ENCODE assay signal across 5 cellular contexts in genomic region chr6:71686021-71686677, GRCh38.
DNase-seq lines count a peak whose midpoint lies in the region; FAIRE-seq and TF ChIP-seq lines count a peak whose summit lies in the region.
"Not testable (repeated sequence)": the region's sequence is repeated elsewhere in the genome, so short reads cannot be mapped to it uniquely, and the experiment has no call there.

No MANE protein-coding gene starts in this region.

- H3K27ac Mint-ChIP-seq in chondrocyte (ENCODE audit: unreplicated experiment), result not testable (repeated sequence)

- H3K9ac ChIP-seq in kidney (ENCODE audit: low read length in 2 of 2), result not testable (repeated sequence)

- peak; percentile 63 to 68 for DNase-seq in SJCRH30
- peak; percentile 77 for DNase-seq in chondrocyte (ENCODE audit: low spot score)
- DNase-seq in kidney, result peak; percentile 56
- DNase-seq in posterior vena cava (ENCODE audit: low spot score), result peak; percentile 71
- peak; percentile 14 for DNase-seq in testis

- not testable (repeated sequence) for FAIRE-seq in kidney (lab: Jason Lieb, UNC)

- intact Hi-C loops in kidney (cut with DNase I); posterior vena cava (cut with DNase I); testis (cut with DNase I; ENCODE audit: low total_unique reads): not testable (repeated sequence)

- H3K4me1 Mint-ChIP-seq in chondrocyte (ENCODE audit: low read depth), result not testable (repeated sequence)

- not testable (repeated sequence) for H3K4me3 Mint-ChIP-seq in chondrocyte (ENCODE audit: unreplicated experiment)

- H3K27ac ChIP-seq in SJCRH30; kidney (ENCODE audit: low read depth in 2 of 2, low read length in 2 of 2); testis: not testable (repeated sequence)

- H3K9me3 ChIP-seq in SJCRH30 (replicated peaks); kidney (ENCODE audit: control insufficient read depth in 1 of 2, low read length in 2 of 2); testis: not testable (repeated sequence)

- H3K4me3 ChIP-seq in SJCRH30 (peak overlapping the region; percentile 27), testis (peak overlapping the region; percentile 37 to 50)
- not testable (repeated sequence) for H3K4me3 ChIP-seq in kidney (ENCODE audit: low read length in 2 of 2)

- not testable (repeated sequence) for TF ChIP-seq POLR2A in testis (IDR thresholded peaks at IDR 0.05)

- H3K4me1 ChIP-seq in SJCRH30; kidney (ENCODE audit: control insufficient read depth in 1 of 2, insufficient read depth in 1 of 2, low read depth in 1 of 2, low read length in 2 of 2); testis: not testable (repeated sequence)

- TF ChIP-seq CTCF in chondrocyte (IDR thresholded peaks at IDR 0.05); kidney (IDR thresholded peaks at IDR 0.05; ENCODE audit: borderline replicate concordance, extremely low read depth, insufficient read depth); testis (IDR thresholded peaks at IDR 0.05): not testable (repeated sequence)

- peaks cover 14% of the 10 kb centered on the region for H3K27me3 Mint-ChIP-seq in chondrocyte (ENCODE audit: low read depth)

- H3K27me3 ChIP-seq in SJCRH30, testis: not testable (repeated sequence)

- H3K9me3 Mint-ChIP-seq in chondrocyte (ENCODE audit: low read depth), result not testable (repeated sequence)

- H3K36me3 ChIP-seq in SJCRH30; kidney (ENCODE audit: control insufficient read depth in 1 of 2, insufficient read depth in 2 of 2, low read length in 2 of 2); testis (ENCODE audit: low read depth, missing control alignments): not testable (repeated sequence)

- H3K36me3 Mint-ChIP-seq in chondrocyte (ENCODE audit: low read depth), result not testable (repeated sequence)

- 59 to 83% methylated on average over 4 to 23 of the region's 23 CpGs for WGBS in testis, 2 donors

Comparison
In these comparisons a context has a peak if more than half of its experiments do, and no peak if none do; other contexts are left out.
1. DNase-seq: peak in every context shown above with its lines; median percentile 77 in chondrocyte; 71 in posterior vena cava; 66 in SJCRH30; 56 in kidney; 14 in testis.